ENCODE assay signal across 8 cellular contexts in genomic region chr7:128135275-128136214, GRCh38.
A peak's percentile ranks its signal among the peaks of the same experiment; 100 is the strongest.
DNase-seq lines count a peak whose midpoint lies in the region; ATAC-seq and TF ChIP-seq lines count a peak whose summit lies in the region.

No MANE protein-coding gene starts in this region.

- no peak overlapping the region for H3K27ac ChIP-seq in HUES64 (ENCODE audit: low read depth, low read length)
- no peak overlapping the region for H3K27ac ChIP-seq in right atrium auricular region

- H3K9ac ChIP-seq in HUES64 (ENCODE audit: low read depth, low read length), result peak overlapping the region; percentile 64

- no peaks in the 10 kb centered on the region for H3K36me3 ChIP-seq in HUES64 (ENCODE audit: insufficient read depth, low read length)
- no peaks in the 10 kb centered on the region for H3K36me3 ChIP-seq in right atrium auricular region

- peak; percentile 90 to 99 for TF ChIP-seq CTCF in right atrium auricular region (IDR thresholded peaks at IDR 0.05)

- DNase-seq in DMS 273 treated with DMSO at 0.1 percent for 48 hours (lab: John Stamatoyannopoulos, UW) (peak; percentile 26), right atrium auricular region (ENCODE audit: low spot score) (peak; percentile 62), renal cortical epithelial cell (ENCODE audit: low read depth) (peak; percentile 22), SHP77 treated with DMSO at 0.1 percent for 48 hours (lab: John Stamatoyannopoulos, UW) (no peak)
- peak; percentile 27 for DNase-seq in activated naive CD8-positive, alpha-beta T cell treated with anti-CD3 and anti-CD28 coated beads, Interleukin-2, amount 50 U/mL, for 16 hours (ENCODE audit: low read depth, low spot score)

- H3K9me3 ChIP-seq in HUES64 (ENCODE audit: insufficient read depth, low read depth, low read length), result 0 out of 2 replicates have a peak, but pooled peaks cover 3% of the 10 kb centered on the region
- peaks cover 0 to 3% of the 10 kb centered on the region in 2 donors for H3K9me3 ChIP-seq in right atrium auricular region

- H3K4me1 ChIP-seq in HUES64 (ENCODE audit: insufficient read depth, low read length) (no peaks in the 10 kb centered on the region; the same call in 1 of the 2 replicates), right atrium auricular region (peaks cover 0 to 19% of the 10 kb centered on the region in 2 donors)

- WGBS in HUES64, result 1% methylated on average over 60 of the region's 62 CpGs

- peaks cover 82% of the 10 kb centered on the region for H3K27me3 ChIP-seq in HUES64 (ENCODE audit: insufficient read depth, low read length)
- H3K27me3 ChIP-seq in right atrium auricular region, result peaks cover 2 to 12% of the 10 kb centered on the region in 2 donors

- ATAC-seq in GM21515 (IDR thresholded peaks at IDR 0.05; ENCODE audit: unreplicated experiment) (peak; percentile 86), SK-N-SH treated with all-trans-retinoic acid at 6 μM for 48 hours (peak; percentile 94)

- peak overlapping the region; percentile 72 for H3K4me3 ChIP-seq in HUES64 (ENCODE audit: low read length)
- peak overlapping the region; percentile 47 to 55 for H3K4me3 ChIP-seq in right atrium auricular region

TF ChIP-seq in SK-N-SH treated with all-trans-retinoic acid at 6 μM for 48 hours, 23 proteins besides CTCF, POLR2A, EP300 and RAD21:
- TF ChIP-seq PATZ1 (CRISPR knock-in tag; IDR thresholded peaks at IDR 0.05; ENCODE audit: borderline replicate concordance), result peak; percentile 54; the same call in 1 of the 2 replicates
- 0 out of 2 replicates have a peak, but pooled peaks have one; percentile 52 for TF ChIP-seq TSHZ2 (CRISPR knock-in tag; IDR thresholded peaks at IDR 0.05)
- no peak for TF ChIP-seq ESRRG (CRISPR knock-in tag; IDR thresholded peaks at IDR 0.05)
- 0 out of 2 replicates have a peak, but pooled peaks have one; percentile 42 for TF ChIP-seq ARNTL (CRISPR knock-in tag; IDR thresholded peaks at IDR 0.05; ENCODE audit: borderline replicate concordance, low read depth)
